Comparison of ENCODE assay signal across 8 cellular contexts in the genomic region with DNA sequence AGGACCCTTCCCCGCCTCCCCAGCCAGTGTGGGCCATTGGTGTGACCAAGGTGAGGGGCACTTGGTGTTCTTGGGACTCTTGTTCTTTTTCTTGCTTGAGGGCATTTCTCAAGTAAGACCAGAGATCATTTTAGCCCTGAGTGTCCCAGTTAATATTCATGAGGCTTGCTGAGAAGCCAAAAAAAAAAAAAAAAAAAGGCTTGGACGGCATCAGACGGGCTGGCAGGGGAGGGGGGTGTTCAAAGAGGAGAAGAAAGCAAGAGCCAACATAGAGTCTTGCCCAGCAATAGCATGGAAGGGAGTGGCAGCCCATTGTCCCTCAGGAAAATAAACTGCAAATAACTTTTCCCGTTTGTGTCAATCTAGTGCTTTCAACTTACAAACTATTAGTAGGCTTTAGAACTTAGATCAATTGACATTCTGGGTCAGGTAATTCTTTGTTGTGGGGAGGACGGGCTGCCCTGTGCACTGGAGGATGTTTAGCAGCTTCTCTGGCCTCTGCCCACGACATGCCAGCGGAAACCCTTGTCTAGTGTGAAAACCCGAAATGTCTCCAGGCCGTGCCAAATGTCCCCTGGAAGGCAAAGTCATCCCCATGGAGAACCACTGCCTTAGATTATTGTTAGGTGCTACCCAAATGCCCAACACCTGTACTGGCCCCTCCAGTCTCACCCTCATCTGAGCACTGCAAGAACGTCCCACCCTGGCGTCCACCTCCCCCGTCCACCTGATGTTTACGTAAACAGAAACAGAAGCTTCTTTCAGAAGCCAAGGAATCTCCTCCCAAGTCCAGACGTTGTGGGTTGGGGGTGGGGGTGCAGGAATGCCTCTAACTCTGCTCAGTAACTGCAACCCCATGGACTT.
DNase-seq lines count a peak whose midpoint lies in the region; ATAC-seq and TF ChIP-seq lines count a peak whose summit lies in the region.

No MANE protein-coding gene starts in this region.

- peaks cover 66% of the 10 kb centered on the region for H3K4me1 ChIP-seq in vagina

- no peak for ATAC-seq in activated CD8-positive, alpha-beta T cell treated with anti-CD3 and anti-CD28 coated beads for 36 hours
- ATAC-seq in memory B cell (ENCODE audit: low read depth), result no peak

- H3K9me3 Mint-ChIP-seq in activated CD8-positive, alpha-beta T cell treated with anti-CD3 and anti-CD28 coated beads for 36 hours, result no peaks in the 10 kb centered on the region
- peaks cover 1% of the 10 kb centered on the region for H3K9me3 Mint-ChIP-seq in memory B cell

- no peak overlapping the region for H3K4me3 ChIP-seq in vagina

- H3K4me3 Mint-ChIP-seq in activated CD8-positive, alpha-beta T cell treated with anti-CD3 and anti-CD28 coated beads for 36 hours, result peak overlapping the region; percentile 85
- peak overlapping the region; percentile 84 for H3K4me3 Mint-ChIP-seq in memory B cell

- H3K36me3 ChIP-seq in vagina, result no peaks in the 10 kb centered on the region

- intact Hi-C loops in activated CD8-positive, alpha-beta T cell treated with anti-CD3 and anti-CD28 coated beads for 36 hours (cut with micrococcal nuclease), result loop anchor here (2.0 to 10.0 kb wide), 3 partner anchors 17 to 146 kb away; no protein-coding TSS in a partner anchor
- intact Hi-C loops in vagina (cut with DNase I), result no loop called here

- H3K27me3 ChIP-seq in vagina, result no peaks in the 10 kb centered on the region

- DNase-seq in activated effector memory CD4-positive, alpha-beta T cell treated with anti-CD3 and anti-CD28 coated beads, Interleukin-2, amount 50 U/mL, for 16 hours, result peak; percentile 68
- no peak for DNase-seq in activated effector memory CD4-positive, alpha-beta T cell treated with Interleukin-2 at 50 U/mL for 16 hours
- peak; percentile 41 for DNase-seq in activated CD8-positive, alpha-beta T cell treated with anti-CD3 and anti-CD28 coated beads for 36 hours
- DNase-seq in memory B cell (ENCODE audit: low spot score in 2 of 2) (no peak), vagina (ENCODE audit: extremely low spot score in 2 of 2) (no peak), NCI-H128 (lab: John Stamatoyannopoulos, UW; ENCODE audit: unreplicated experiment) (no peak), SIG-M5 (lab: John Stamatoyannopoulos, UW) (no peak), NCI-H2081 treated with DMSO at 0.1 percent for 48 hours (lab: John Stamatoyannopoulos, UW) (no peak)

- TF ChIP-seq POLR2A in vagina (IDR thresholded peaks at IDR 0.05), result no peak

- H3K27me3 Mint-ChIP-seq in activated CD8-positive, alpha-beta T cell treated with anti-CD3 and anti-CD28 coated beads for 36 hours, result no peaks in the 10 kb centered on the region
- no peaks in the 10 kb centered on the region for H3K27me3 Mint-ChIP-seq in memory B cell

- H3K9me3 ChIP-seq in vagina, result no peaks in the 10 kb centered on the region

- TF ChIP-seq CTCF in activated CD8-positive, alpha-beta T cell treated with anti-CD3 and anti-CD28 coated beads for 36 hours (IDR thresholded peaks at IDR 0.05), result no peak
- no peak for TF ChIP-seq CTCF in vagina (IDR thresholded peaks at IDR 0.05)

- CTCF ChIA-PET in activated CD8-positive, alpha-beta T cell treated with anti-CD3 and anti-CD28 coated beads for 36 hours (lab: Charles Lee), result interaction anchor here (1.0 to 4.1 kb wide), 16 partner anchors 13 to 162 kb away, joined by 3 to 36 read pairs (median 6); partner anchors contain the start of gene BCL2

- peaks cover 72% of the 10 kb centered on the region for H3K36me3 Mint-ChIP-seq in activated CD8-positive, alpha-beta T cell treated with anti-CD3 and anti-CD28 coated beads for 36 hours (ENCODE audit: low read depth)
- H3K36me3 Mint-ChIP-seq in memory B cell, result peaks cover 1% of the 10 kb centered on the region

- H3K27ac ChIP-seq in vagina, result peak overlapping the region; percentile 24

- peaks cover 97% of the 10 kb centered on the region for H3K4me1 Mint-ChIP-seq in activated CD8-positive, alpha-beta T cell treated with anti-CD3 and anti-CD28 coated beads for 36 hours (ENCODE audit: low read depth)
- H3K4me1 Mint-ChIP-seq in memory B cell, result peaks cover 67% of the 10 kb centered on the region

- H3K27ac Mint-ChIP-seq in activated CD8-positive, alpha-beta T cell treated with anti-CD3 and anti-CD28 coated beads for 36 hours, result peak overlapping the region; percentile 99
- peak overlapping the region; percentile 98 for H3K27ac Mint-ChIP-seq in memory B cell

- POLR2A ChIA-PET in activated CD8-positive, alpha-beta T cell treated with anti-CD3 and anti-CD28 coated beads for 36 hours (lab: Charles Lee), result interaction anchor here (0.6 to 8.0 kb wide), 14 partner anchors 14 to 162 kb away, joined by 3 to 68 read pairs (median 9); partner anchors contain the start of gene BCL2

Comparison
In these comparisons a context has a peak if more than half of its experiments do, and no peak if none do; other contexts are left out.
1. DNase-seq: peak in activated effector memory CD4-positive, alpha-beta T cell treated with anti-CD3 and anti-CD28 coated beads, Interleukin-2, amount 50 U/mL, for 16 hours (single experiment) and activated CD8-positive, alpha-beta T cell treated with anti-CD3 and anti-CD28 coated beads for 36 hours (single experiment); none in activated effector memory CD4-positive, alpha-beta T cell treated with Interleukin-2 at 50 U/mL for 16 hours (single experiment), memory B cell (0 of 2), vagina (0 of 2), NCI-H128 (single experiment), SIG-M5 (single experiment) and NCI-H2081 treated with DMSO at 0.1 percent for 48 hours (single experiment).